Comparison of ENCODE assay signal across 1 cellular context in genomic region chr2:112645396-112646101, GRCh38.
TF ChIP-seq lines count a peak whose summit lies in the region.

Gene SLC20A1, plus strand, starts transcription at chr2:112645939. Its CDS starts 890 bp downstream, at chr2:112646829.

TF ChIP-seq in HepG2, 621 proteins besides CTCF, POLR2A, EP300 and RAD21 (continued from another document and continues in another):
- TF ChIP-seq ZNF280B (CRISPR knock-in tag; IDR thresholded peaks at IDR 0.05; ENCODE audit: borderline replicate concordance) (no peak), ZNF720 (CRISPR knock-in tag; IDR thresholded peaks at IDR 0.05) (no peak), FOXC1 (CRISPR knock-in tag; IDR thresholded peaks at IDR 0.05; ENCODE audit: borderline replicate concordance) (peak; percentile 16; the same call in 1 of the 2 replicates), ZNF564 (CRISPR knock-in tag; IDR thresholded peaks at IDR 0.05) (peak; percentile 71; the same call in 1 of the 2 replicates), AGO2 (optimal IDR thresholded peaks at IDR 0.05; ENCODE audit: low read depth, low read length) (no peak), ZBTB34 (CRISPR knock-in tag; IDR thresholded peaks at IDR 0.05) (no peak), ZEB1 (IDR thresholded peaks at IDR 0.05; ENCODE audit: insufficient replicate concordance, low read depth) (no peak), ARHGAP35 (CRISPR knock-in tag; IDR thresholded peaks at IDR 0.05; ENCODE audit: borderline replicate concordance) (peak; percentile 16), NR3C1 (CRISPR knock-in tag; IDR thresholded peaks at IDR 0.05) (no peak), TFDP2 (CRISPR knock-in tag; IDR thresholded peaks at IDR 0.05) (peak; percentile 51), AKAP8 (CRISPR knock-in tag; IDR thresholded peaks at IDR 0.05) (no peak), NCOA2 (CRISPR knock-in tag; IDR thresholded peaks at IDR 0.05) (0 out of 2 replicates have a peak, but pooled peaks have one; percentile 6), TSC22D2 (CRISPR knock-in tag; IDR thresholded peaks at IDR 0.05; ENCODE audit: borderline replicate concordance) (0 out of 2 replicates have a peak, but pooled peaks have one; percentile 0), HMG20A (CRISPR knock-in tag; IDR thresholded peaks at IDR 0.05; ENCODE audit: borderline replicate concordance) (0 out of 2 replicates have a peak, but pooled peaks have one; percentile 21), SMYD3 (CRISPR knock-in tag; IDR thresholded peaks at IDR 0.05) (0 out of 2 replicates have a peak, but pooled peaks have one; percentile 38), NFIC (IDR thresholded peaks at IDR 0.05; ENCODE audit: low read length) (no peak), SKI (IDR thresholded peaks at IDR 0.05; ENCODE audit: partially characterized antibody) (peak; percentile 97), ARNT (IDR thresholded peaks at IDR 0.05) (no peak), TCF7 (IDR thresholded peaks at IDR 0.05; ENCODE audit: low read depth) (no peak), STAT6 (CRISPR knock-in tag; IDR thresholded peaks at IDR 0.05; ENCODE audit: borderline replicate concordance) (no peak), ISX (CRISPR knock-in tag; conservative IDR thresholded peaks at IDR 0.05) (0 out of 2 replicates have a peak, but pooled peaks have one; percentile 59), ZSCAN22 (CRISPR knock-in tag; IDR thresholded peaks at IDR 0.05) (0 out of 2 replicates have a peak, but pooled peaks have one; percentile 7), ZSCAN20 (CRISPR knock-in tag; IDR thresholded peaks at IDR 0.05; ENCODE audit: borderline replicate concordance) (0 out of 2 replicates have a peak, but pooled peaks have one; percentile 51), SMC3 (IDR thresholded peaks at IDR 0.05; ENCODE audit: low read length) (0 out of 2 replicates have a peak, but pooled peaks have one; percentile 22), ZNF282 (IDR thresholded peaks at IDR 0.05; ENCODE audit: partially characterized antibody) (no peak), SMARCC2 (IDR thresholded peaks at IDR 0.05) (no peak), KDM5A (IDR thresholded peaks at IDR 0.05; ENCODE audit: borderline replicate concordance, low read length) (no peak; the same call in 1 of the 2 replicates), SNAI1 (CRISPR knock-in tag; IDR thresholded peaks at IDR 0.05; ENCODE audit: borderline replicate concordance) (0 out of 2 replicates have a peak, but pooled peaks have one; percentile 47), ZNF335 (CRISPR knock-in tag; IDR thresholded peaks at IDR 0.05) (no peak), ZNF546 (CRISPR knock-in tag; conservative IDR thresholded peaks at IDR 0.05) (0 out of 2 replicates have a peak, but pooled peaks have one; percentile 75), ZKSCAN5 (CRISPR knock-in tag; IDR thresholded peaks at IDR 0.05) (no peak), ZNF101 (CRISPR knock-in tag; IDR thresholded peaks at IDR 0.05; ENCODE audit: borderline replicate concordance, low read depth) (no peak), ZNF576 (CRISPR knock-in tag; IDR thresholded peaks at IDR 0.05) (no peak; the same call in 1 of the 2 replicates), SMAD3 (CRISPR knock-in tag; IDR thresholded peaks at IDR 0.05) (no peak), CERS6 (CRISPR knock-in tag; IDR thresholded peaks at IDR 0.05) (peak; percentile 38; the same call in 1 of the 2 replicates), ZBTB8A (CRISPR knock-in tag; IDR thresholded peaks at IDR 0.05; ENCODE audit: borderline replicate concordance, low read depth) (no peak), SYNCRIP (IDR thresholded peaks at IDR 0.05; ENCODE audit: insufficient read depth, low read depth, low read length) (no peak), SIN3B (IDR thresholded peaks at IDR 0.05; ENCODE audit: low read length) (no peak), ZNF143 (CRISPR knock-in tag; IDR thresholded peaks at IDR 0.05) (0 out of 2 replicates have a peak, but pooled peaks have one; percentile 29), CCAR2 (optimal IDR thresholded peaks at IDR 0.05; ENCODE audit: low read depth, low read length) (peak; percentile 63), CEBPZ (IDR thresholded peaks at IDR 0.05; ENCODE audit: low read length) (no peak), FIP1L1 (IDR thresholded peaks at IDR 0.05; ENCODE audit: borderline replicate concordance, insufficient read depth, low read depth, low read length) (no peak), ZBTB14 (CRISPR knock-in tag; IDR thresholded peaks at IDR 0.05) (no peak; the same call in 1 of the 2 replicates), ETV6 (CRISPR knock-in tag; conservative IDR thresholded peaks at IDR 0.05) (peak; percentile 38), ZMAT5 (CRISPR knock-in tag; IDR thresholded peaks at IDR 0.05; ENCODE audit: borderline replicate concordance, low read depth) (no peak), IRX3 (CRISPR knock-in tag; IDR thresholded peaks at IDR 0.05; ENCODE audit: borderline replicate concordance, low read depth) (no peak), ZMYM3 (CRISPR knock-in tag; IDR thresholded peaks at IDR 0.05) (no peak; the same call in 1 of the 2 replicates), ZBTB4 (CRISPR knock-in tag; IDR thresholded peaks at IDR 0.05; ENCODE audit: borderline replicate concordance) (no peak), NBN (conservative IDR thresholded peaks at IDR 0.05) (no peak), HDAC1 (CRISPR knock-in tag; IDR thresholded peaks at IDR 0.05) (peak; percentile 95), ZNF598 (CRISPR knock-in tag; IDR thresholded peaks at IDR 0.05; ENCODE audit: borderline replicate concordance) (no peak)
